Comparison of ENCODE assay signal across 9 cellular contexts in genomic region chr13:52848455-52849190, GRCh38. TPM values are rescaled to one million over a fixed set of nuclear protein-coding genes. Genes with fewer than 3 reads are reported as not detected.
DNase-seq lines count a peak whose midpoint lies in the region; ATAC-seq lines count a peak whose summit lies in the region.
"Had no signal": no experiment of that assay in that cellular context is flagged by ENCODE, and none has a peak within 500 bp of the region (broad histone marks: within the 10 kb centered on the region; RNA-seq: fewer than 3 reads in every experiment).

PCDH8 (minus strand) TSS chr13:52848640; CDS start chr13:52848436, 204 bp downstream.

- ATAC-seq in HG02642 (IDR thresholded peaks at IDR 0.05; ENCODE audit: poor library complexity, unreplicated experiment) (no peak), left lobe of liver (no peak), GM18517 (IDR thresholded peaks at IDR 0.05; ENCODE audit: unreplicated experiment) (no peak)
- ATAC-seq in activated CD4-positive, CD25-positive, alpha-beta regulatory T cell treated with anti-CD3 and anti-CD28 coated beads, Interleukin-2, amount 50 U/mL, for 24 hours, result no peak

- H3K27me3 Mint-ChIP-seq in T-helper 2 cell treated with Interferon-gamma antibody and Interleukin-4, amounts not matched to agents 5 μg/mL and 100 μg/mL, for 36 hours (ENCODE audit: low read depth), result peaks cover 66% of the 10 kb centered on the region

- peak within 1 kb of the TSS; percentile 62 for H3K27ac Mint-ChIP-seq in T-helper 2 cell treated with Interferon-gamma antibody and Interleukin-4, amounts not matched to agents 5 μg/mL and 100 μg/mL, for 36 hours

- peaks cover 17% of the 10 kb centered on the region for H3K4me1 Mint-ChIP-seq in T-helper 2 cell treated with Interferon-gamma antibody and Interleukin-4, amounts not matched to agents 5 μg/mL and 100 μg/mL, for 36 hours (ENCODE audit: low read depth)

- H3K4me3 Mint-ChIP-seq in T-helper 2 cell treated with Interferon-gamma antibody and Interleukin-4, amounts not matched to agents 5 μg/mL and 100 μg/mL, for 36 hours, result peak within 1 kb of the TSS; percentile 63

- DNase-seq in Ammon's horn (ENCODE audit: low spot score) (peak; percentile 90), NCI-H1092 (lab: John Stamatoyannopoulos, UW) (peak; percentile 85), iPS-NIHi11 (ENCODE audit: low spot score) (peak; percentile 76), left lobe of liver (ENCODE audit: low spot score) (no peak)
- no peak for DNase-seq in T-helper 2 cell treated with Interferon-gamma antibody and Interleukin-4, amounts not matched to agents 5 μg/mL and 100 μg/mL, for 36 hours (ENCODE audit: low spot score)
- DNase-seq: DND-41 had no signal

- H3K9me3 Mint-ChIP-seq in T-helper 2 cell treated with Interferon-gamma antibody and Interleukin-4, amounts not matched to agents 5 μg/mL and 100 μg/mL, for 36 hours, result no peaks in the 10 kb centered on the region

- peaks cover 5% of the 10 kb centered on the region for H3K36me3 Mint-ChIP-seq in T-helper 2 cell treated with Interferon-gamma antibody and Interleukin-4, amounts not matched to agents 5 μg/mL and 100 μg/mL, for 36 hours (ENCODE audit: low read depth)

RNA-seq across cellular contexts. Expression of gene PCDH8, which starts in this region (rescaled TPM):
- not detected for total RNA-seq in left lobe of liver

Comparison
In these comparisons a context has a peak if more than half of its experiments do, and no peak if none do; other contexts are left out.
1. DNase-seq: peak in Ammon's horn (single experiment), NCI-H1092 (single experiment) and iPS-NIHi11 (single experiment); none in T-helper 2 cell treated with Interferon-gamma antibody and Interleukin-4, amounts not matched to agents 5 μg/mL and 100 μg/mL, for 36 hours (single experiment) and left lobe of liver (single experiment).